8 cellular contexts compared by ENCODE assay signal in genomic region chr11:5204787-5205186, GRCh38. TPM values are rescaled to one million over a fixed set of nuclear protein-coding genes. Genes with fewer than 3 reads are reported as not detected.
DNase-seq lines count a peak whose midpoint lies in the region; ATAC-seq and TF ChIP-seq lines count a peak whose summit lies in the region.

No MANE protein-coding gene starts in this region.

- H3K36me3 ChIP-seq in neuronal stem cell (replicated peaks in 1 of 2; ENCODE audit: control insufficient read depth in 2 of 2, insufficient read depth in 2 of 2, low read length in 2 of 2) = no peaks in the 10 kb centered on the region

- H3K4me3 ChIP-seq in choroid plexus epithelial cell (ENCODE audit: low read depth, low read length) (no peak overlapping the region), neuronal stem cell (ENCODE audit: low read length in 2 of 2) (no peak overlapping the region)

- H2BK12ac ChIP-seq in neuronal stem cell (ENCODE audit: low read length) = no peak overlapping the region

- no peak overlapping the region for H3K9ac ChIP-seq in neuronal stem cell (ENCODE audit: low read depth, low read length, poor library complexity)

- no peaks in the 10 kb centered on the region for H3K27me3 Mint-ChIP-seq in T-helper 2 cell treated with Interferon-gamma antibody and Interleukin-4, amounts not matched to agents 5 μg/mL and 100 μg/mL, for 36 hours (ENCODE audit: low read depth)

- no peak overlapping the region for H3K23ac ChIP-seq in neuronal stem cell (ENCODE audit: low read depth, low read length, poor library complexity)

- H2BK5ac ChIP-seq in neuronal stem cell (ENCODE audit: low read length) = no peak overlapping the region

- no peaks in the 10 kb centered on the region for H3K4me1 Mint-ChIP-seq in T-helper 2 cell treated with Interferon-gamma antibody and Interleukin-4, amounts not matched to agents 5 μg/mL and 100 μg/mL, for 36 hours (ENCODE audit: low read depth)

- no peak overlapping the region for H2AFZ ChIP-seq in neuronal stem cell (ENCODE audit: low read length)

- no peak overlapping the region for H3K18ac ChIP-seq in neuronal stem cell (ENCODE audit: low read length)

- no peak overlapping the region for H3K4ac ChIP-seq in neuronal stem cell (ENCODE audit: low read length)

- no peak overlapping the region for H4K91ac ChIP-seq in neuronal stem cell (ENCODE audit: low read depth, low read length, poor library complexity)

- H3K36me3 Mint-ChIP-seq in T-helper 2 cell treated with Interferon-gamma antibody and Interleukin-4, amounts not matched to agents 5 μg/mL and 100 μg/mL, for 36 hours (ENCODE audit: low read depth) = no peaks in the 10 kb centered on the region

- H3K4me3 Mint-ChIP-seq in T-helper 2 cell treated with Interferon-gamma antibody and Interleukin-4, amounts not matched to agents 5 μg/mL and 100 μg/mL, for 36 hours = no peak overlapping the region

- no peaks in the 10 kb centered on the region for H3K9me3 ChIP-seq in neuronal stem cell (replicated peaks in 1 of 2; ENCODE audit: control insufficient read depth in 2 of 2, insufficient read depth in 1 of 2, low read depth in 1 of 2, low read length in 2 of 2)

- ATAC-seq in GM21423 (IDR thresholded peaks at IDR 0.05; ENCODE audit: unreplicated experiment) = peak; percentile 64

- H3K27ac Mint-ChIP-seq in T-helper 2 cell treated with Interferon-gamma antibody and Interleukin-4, amounts not matched to agents 5 μg/mL and 100 μg/mL, for 36 hours = no peak overlapping the region

- H2BK15ac ChIP-seq in neuronal stem cell (ENCODE audit: low read length) = no peak overlapping the region

- no peak overlapping the region for H2BK120ac ChIP-seq in neuronal stem cell (ENCODE audit: low read depth, low read length)

- no peak overlapping the region for H3K14ac ChIP-seq in neuronal stem cell (ENCODE audit: low read length)

- DNase-seq in ELR (ENCODE audit: low read depth) = peak; percentile 89
- peak; percentile 26 for DNase-seq in MV-4-11 (lab: John Stamatoyannopoulos, UW)
- peak; percentile 91 for DNase-seq in choroid plexus epithelial cell (ENCODE audit: low read depth)
- DNase-seq in neuronal stem cell (ENCODE audit: low spot score) = peak; percentile 44
- DNase-seq in hypothalamus (lab: John Stamatoyannopoulos, UW) = no peak
- DNase-seq in T-helper 2 cell treated with Interferon-gamma antibody and Interleukin-4, amounts not matched to agents 5 μg/mL and 100 μg/mL, for 36 hours (ENCODE audit: low spot score) = no peak
- DNase-seq in hippocampal formation (lab: John Stamatoyannopoulos, UW) = no peak

- WGBS in neuronal stem cell (ENCODE audit: extremely low coverage in 2 of 2, insufficient read length in 2 of 2, insufficient replicate concordance in 1 of 2), 2 donors = no CpG with 5 or more reads among the region's 1 CpG

- H3K4me2 ChIP-seq in neuronal stem cell (ENCODE audit: insufficient read depth, low read length, poor library complexity, severe bottlenecking) = no peak overlapping the region

- H2AK5ac ChIP-seq in neuronal stem cell (ENCODE audit: low read depth, low read length) = no peak overlapping the region

- TF ChIP-seq CTCF in choroid plexus epithelial cell (conservative IDR thresholded peaks at IDR 0.05; ENCODE audit: low read depth, low read length) = peak; percentile 70

- H3K27ac ChIP-seq in neuronal stem cell (replicated peaks; ENCODE audit: low read length) = no peak overlapping the region

- no peaks in the 10 kb centered on the region for H3K4me1 ChIP-seq in neuronal stem cell (ENCODE audit: control insufficient read depth in 2 of 2, insufficient read depth in 1 of 2, low read depth in 1 of 2, low read length in 2 of 2)

- no peak overlapping the region for H4K8ac ChIP-seq in neuronal stem cell (ENCODE audit: low read depth, low read length)

- H3K27me3 ChIP-seq in neuronal stem cell (ENCODE audit: control insufficient read depth in 3 of 3, insufficient read depth in 3 of 3, low read depth in 1 of 3, low read length in 3 of 3) = no peaks in the 10 kb centered on the region

- no peaks in the 10 kb centered on the region for H3K79me1 ChIP-seq in neuronal stem cell (ENCODE audit: low read depth, low read length)

- no peaks in the 10 kb centered on the region for H3K9me3 Mint-ChIP-seq in T-helper 2 cell treated with Interferon-gamma antibody and Interleukin-4, amounts not matched to agents 5 μg/mL and 100 μg/mL, for 36 hours

RNA-seq across cellular contexts. Expression of gene OR51V1, which starts 4.3 kb away (rescaled TPM):
- not detected for polyA plus RNA-seq in neuronal stem cell (2013, experiment 1 of 2)
- polyA plus RNA-seq in neuronal stem cell (2013, experiment 2 of 2) = not detected

RNA-seq across cellular contexts. Expression of gene HBB, which starts 22.1 kb away (rescaled TPM):
- not detected for polyA plus RNA-seq in neuronal stem cell (2013, experiment 1 of 2)
- not detected for polyA plus RNA-seq in neuronal stem cell (2013, experiment 2 of 2)

RNA-seq across cellular contexts. Expression of gene HBD, which starts 29.5 kb away (rescaled TPM):
- polyA plus RNA-seq in neuronal stem cell (2013, experiment 1 of 2) = not detected
- not detected for polyA plus RNA-seq in neuronal stem cell (2013, experiment 2 of 2)

RNA-seq across cellular contexts. Expression of gene HBG1, which starts 44.9 kb away (rescaled TPM):
- not detected for polyA plus RNA-seq in neuronal stem cell (2013, experiment 1 of 2)
- polyA plus RNA-seq in neuronal stem cell (2013, experiment 2 of 2) = not detected

RNA-seq across cellular contexts. Expression of gene HBG2, which starts 49.8 kb away (rescaled TPM):
- not detected for polyA plus RNA-seq in neuronal stem cell (2013, experiment 1 of 2)
- not detected for polyA plus RNA-seq in neuronal stem cell (2013, experiment 2 of 2)

Comparison
In these comparisons a context has a peak if more than half of its experiments do, and no peak if none do; other contexts are left out.
1. DNase-seq: peak in ELR (single experiment), MV-4-11 (single experiment), choroid plexus epithelial cell (single experiment) and neuronal stem cell (single experiment); none in hypothalamus (0 of 51), T-helper 2 cell treated with Interferon-gamma antibody and Interleukin-4, amounts not matched to agents 5 μg/mL and 100 μg/mL, for 36 hours (single experiment) and hippocampal formation (0 of 2).